In genomic region chr16:28367926-28368325, GRCh38 we compare ENCODE assay signal across 1 cellular context. TPM values are rescaled to one million over a fixed set of nuclear protein-coding genes. Genes with fewer than 3 reads are reported as not detected.
"Had no signal": no experiment of that assay in that cellular context is flagged by ENCODE, and none has a peak within 500 bp of the region (broad histone marks: within the 10 kb centered on the region; RNA-seq: fewer than 3 reads in every experiment).

No MANE protein-coding gene starts in this region.

RNA-seq across cellular contexts. Expression of gene NPIPB6, which starts 4.6 kb away (rescaled TPM):
- total RNA-seq: dermis microvascular lymphatic vessel endothelial cell had no signal
